In the genomic region with DNA sequence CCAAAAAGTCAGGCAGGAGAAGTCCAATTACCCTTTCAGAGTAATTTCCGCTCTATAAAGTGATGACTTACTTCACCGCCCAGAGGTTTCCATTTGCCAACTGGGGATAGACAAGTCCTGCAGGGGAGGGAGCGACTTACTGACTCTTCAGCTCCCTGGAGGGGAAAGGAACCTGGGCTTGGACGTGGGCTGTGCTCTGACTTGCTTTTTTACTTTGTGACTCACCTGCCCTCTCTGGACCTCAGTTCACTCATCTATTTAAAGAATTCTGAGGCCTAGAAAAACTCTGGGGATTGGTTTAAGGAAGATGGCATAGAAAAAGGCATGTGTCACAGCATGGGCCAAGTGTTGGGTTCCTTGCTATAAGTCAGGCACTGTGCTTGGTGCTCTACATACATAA, we compare ENCODE assay signal across 15 cellular contexts.
"Had no signal": no experiment of that assay in that cellular context is flagged by ENCODE, and none has a peak within 500 bp of the region (broad histone marks: within the 10 kb centered on the region; RNA-seq: fewer than 3 reads in every experiment).

No MANE protein-coding gene starts in this region.

- H3K27ac ChIP-seq: sigmoid colon had no signal

- H3K36me3 Mint-ChIP-seq: memory B cell had no signal

- H3K4me1 Mint-ChIP-seq: activated CD4-positive, alpha-beta T cell treated with anti-CD3 and anti-CD28 coated beads, Interleukin-2, amount 10 ng/mL, durations not matched to agents 24 days and 14 days; activated naive CD8-positive, alpha-beta T cell treated with anti-CD3 and anti-CD28 coated beads, Interleukin-2, amount 50 U/mL, for 24 hours; central memory CD8-positive, alpha-beta T cell; nephron progenitor cell had no signal

- ATAC-seq: activated naive CD8-positive, alpha-beta T cell treated with anti-CD3 and anti-CD28 coated beads, Interleukin-2, amount 50 U/mL, for 24 hours; effector memory CD8-positive, alpha-beta T cell; left lobe of liver had no signal

- H3K4me3 Mint-ChIP-seq: activated B cell treated with CpG ODN at 0.5 μM for 24 hours; activated CD4-positive, alpha-beta T cell treated with anti-CD3 and anti-CD28 coated beads, Interleukin-2, amount 10 ng/mL, durations not matched to agents 24 days and 14 days; activated naive CD8-positive, alpha-beta T cell treated with anti-CD3 and anti-CD28 coated beads, Interleukin-2, amount 50 U/mL, for 24 hours; central memory CD8-positive, alpha-beta T cell; effector memory CD8-positive, alpha-beta T cell; memory B cell; nephron progenitor cell had no signal

- H3K4me1 ChIP-seq: sigmoid colon had no signal

- DNase-seq: activated B cell treated with CpG ODN at 0.5 μM for 24 hours; activated CD4-positive, alpha-beta T cell treated with anti-CD3 and anti-CD28 coated beads, Interleukin-2, amount 10 ng/mL, durations not matched to agents 24 days and 14 days; activated naive CD4-positive, alpha-beta T cell treated with Interleukin-2 at 50 U/mL for 16 hours; activated naive CD8-positive, alpha-beta T cell treated with anti-CD3 and anti-CD28 coated beads, Interleukin-2, amount 50 U/mL, for 24 hours; effector memory CD8-positive, alpha-beta T cell; erythroblast; glutamatergic neuron; nephron progenitor cell; sigmoid colon; stimulated activated CD4-positive, alpha-beta T cell treated with anti-CD3 and anti-CD28 coated beads, Interleukin-12 subunit alpha, Interleukin-12 subunit beta, amount 100 ng/mL, for 4 hours; stimulated activated naive CD4-positive, alpha-beta T cell treated with Interleukin-2 at 50 U/mL for 16 hours; trophoblast cell had no signal

- H3K4me3 ChIP-seq: sigmoid colon had no signal

- H3K27me3 Mint-ChIP-seq: activated B cell treated with CpG ODN at 0.5 μM for 24 hours; activated CD4-positive, alpha-beta T cell treated with anti-CD3 and anti-CD28 coated beads, Interleukin-2, amount 10 ng/mL, durations not matched to agents 24 days and 14 days; activated naive CD8-positive, alpha-beta T cell treated with anti-CD3 and anti-CD28 coated beads, Interleukin-2, amount 50 U/mL, for 24 hours; central memory CD8-positive, alpha-beta T cell; effector memory CD8-positive, alpha-beta T cell; memory B cell had no signal

- H3K9me3 ChIP-seq: sigmoid colon had no signal

- H3K36me3 ChIP-seq: sigmoid colon had no signal

- H3K27me3 ChIP-seq: sigmoid colon had no signal

- H3K27ac Mint-ChIP-seq: activated B cell treated with CpG ODN at 0.5 μM for 24 hours; activated CD4-positive, alpha-beta T cell treated with anti-CD3 and anti-CD28 coated beads, Interleukin-2, amount 10 ng/mL, durations not matched to agents 24 days and 14 days; activated naive CD8-positive, alpha-beta T cell treated with anti-CD3 and anti-CD28 coated beads, Interleukin-2, amount 50 U/mL, for 24 hours; effector memory CD8-positive, alpha-beta T cell; memory B cell; nephron progenitor cell had no signal
